In the genomic region with DNA sequence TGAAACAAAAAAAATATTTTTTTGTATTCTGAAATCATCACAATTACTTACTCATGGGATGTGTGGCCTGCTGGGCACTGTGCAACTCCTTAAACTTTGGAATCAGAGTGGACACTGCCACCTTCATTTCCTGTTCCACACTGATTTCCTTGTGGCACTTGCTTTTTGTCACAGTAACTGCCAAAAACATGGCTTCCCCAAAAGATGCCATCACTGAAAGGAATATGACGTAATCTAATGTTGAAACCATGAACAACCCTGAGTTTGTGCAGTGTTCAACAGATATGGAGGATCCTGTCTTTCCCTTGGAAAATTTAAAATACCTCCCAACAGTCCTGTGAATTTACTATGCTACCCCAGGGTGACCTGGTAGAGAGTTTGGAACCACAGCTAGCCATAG, we compare ENCODE assay signal across 25 cellular contexts. TPM values are rescaled to one million over a fixed set of nuclear protein-coding genes. Genes with fewer than 3 reads are reported as not detected.
A peak's percentile ranks its signal among the peaks of the same experiment; 100 is the strongest.
DNase-seq lines count a peak whose midpoint lies in the region; ATAC-seq, FAIRE-seq and TF ChIP-seq lines count a peak whose summit lies in the region.
"Had no signal": no experiment of that assay in that cellular context is flagged by ENCODE, and none has a peak within 500 bp of the region (broad histone marks: within the 10 kb centered on the region; RNA-seq: fewer than 3 reads in every experiment).

No MANE protein-coding gene starts in this region.

- no peak overlapping the region for H3K4me3 ChIP-seq in HL-60 (replicated peaks; ENCODE audit: insufficient read depth, low read length)
- H3K4me3 ChIP-seq in NB4 (ENCODE audit: low read depth, low read length), result no peak overlapping the region
- no peak overlapping the region for H3K4me3 ChIP-seq in GM12878
- H3K4me3 ChIP-seq: SJSA1 had no signal

- SMC1A ChIA-PET in GM12878 (lab: Charles Lee; ENCODE audit: uncharacterized antibody, unreplicated experiment), result interaction anchor here (1.1 kb wide), 1 partner anchor 9 kb away, joined by 4 read pairs; no protein-coding TSS in a partner anchor

- no peak overlapping the region for H2AFZ ChIP-seq in GM12878 (ENCODE audit: control insufficient read depth, low read depth, low read length)

- no peak overlapping the region for H3K27ac Mint-ChIP-seq in type B pancreatic cell
- no peak overlapping the region for H3K27ac Mint-ChIP-seq in activated T-helper 2 cell treated with anti-CD3 and anti-CD28 coated beads, Interferon-gamma antibody, Interleukin-2, Interleukin-4, amounts not matched to agents 10 μg/mL and 5 μg/mL and 100 μg/mL, durations not matched to agents 14 hours and 24 hours and 36 hours
- H3K27ac Mint-ChIP-seq: HFFc6 had no signal

- H3K4me1 Mint-ChIP-seq in type B pancreatic cell (ENCODE audit: unreplicated experiment), result peaks cover 5% of the 10 kb centered on the region
- H3K4me1 Mint-ChIP-seq in activated T-helper 2 cell treated with anti-CD3 and anti-CD28 coated beads, Interferon-gamma antibody, Interleukin-2, Interleukin-4, amounts not matched to agents 10 μg/mL and 5 μg/mL and 100 μg/mL, durations not matched to agents 14 hours and 24 hours and 36 hours (ENCODE audit: low read depth), result peaks cover 41% of the 10 kb centered on the region

- H3K27ac ChIP-seq in HL-60 (replicated peaks), result peak overlapping the region; percentile 55
- no peak overlapping the region for H3K27ac ChIP-seq in GM12878 (ENCODE audit: control insufficient read depth, insufficient read depth)
- H3K27ac ChIP-seq: SJSA1 had no signal

- FAIRE-seq in GM12878 (lab: Jason Lieb, UNC), result no peak
- FAIRE-seq: A204.1 had no signal

- peaks cover 12% of the 10 kb centered on the region for H3K9me3 Mint-ChIP-seq in type B pancreatic cell
- peaks cover 18% of the 10 kb centered on the region for H3K9me3 Mint-ChIP-seq in activated T-helper 2 cell treated with anti-CD3 and anti-CD28 coated beads, Interferon-gamma antibody, Interleukin-2, Interleukin-4, amounts not matched to agents 10 μg/mL and 5 μg/mL and 100 μg/mL, durations not matched to agents 14 hours and 24 hours and 36 hours
- H3K9me3 Mint-ChIP-seq: HFFc6 had no signal

- peaks cover 21% of the 10 kb centered on the region for H3K27me3 Mint-ChIP-seq in type B pancreatic cell
- peaks cover 20% of the 10 kb centered on the region for H3K27me3 Mint-ChIP-seq in activated T-helper 2 cell treated with anti-CD3 and anti-CD28 coated beads, Interferon-gamma antibody, Interleukin-2, Interleukin-4, amounts not matched to agents 10 μg/mL and 5 μg/mL and 100 μg/mL, durations not matched to agents 14 hours and 24 hours and 36 hours (ENCODE audit: low read depth)

- H3K27me3 ChIP-seq in HL-60 (ENCODE audit: insufficient read depth, poor library complexity, severe bottlenecking) (no peaks in the 10 kb centered on the region), GM12878 (replicated peaks in 1 of 2; ENCODE audit: control insufficient read depth in 2 of 2, insufficient read depth in 2 of 2, low read length in 1 of 2) (no peaks in the 10 kb centered on the region)
- H3K27me3 ChIP-seq: SJSA1 had no signal

- intact Hi-C loops in GM12878 (cut with micrococcal nuclease; ENCODE audit: unreplicated experiment), result no loop called here
- intact Hi-C loops in activated T-helper 2 cell treated with anti-CD3 and anti-CD28 coated beads, Interferon-gamma antibody, Interleukin-2, Interleukin-4, amounts not matched to agents 10 μg/mL and 5 μg/mL and 100 μg/mL, durations not matched to agents 14 hours and 24 hours and 36 hours (cut with micrococcal nuclease), result loop anchor here (5.0 kb wide), 1 partner anchor 434 kb away; no protein-coding TSS in a partner anchor

- ATAC-seq in GM12878, result no peak
- ATAC-seq in GM18520 (IDR thresholded peaks at IDR 0.05; ENCODE audit: unreplicated experiment), result no peak
- ATAC-seq: Panc1 had no signal

- H3K79me2 ChIP-seq in GM12878 (ENCODE audit: control insufficient read depth, insufficient read depth, low read length), result no peaks in the 10 kb centered on the region

- POLR2A ChIA-PET in GM12878 (lab: Charles Lee), result no interaction called here

- RAD21 ChIA-PET in GM12878 (lab: Charles Lee; ENCODE audit: unreplicated experiment), result no interaction called here

- no peak for TF ChIP-seq RAD21 in GM12878 (IDR thresholded peaks at IDR 0.05; ENCODE audit: insufficient read depth, low read depth, low read length)

- H3K36me3 Mint-ChIP-seq in type B pancreatic cell, result peaks cover 3% of the 10 kb centered on the region
- H3K36me3 Mint-ChIP-seq in activated T-helper 2 cell treated with anti-CD3 and anti-CD28 coated beads, Interferon-gamma antibody, Interleukin-2, Interleukin-4, amounts not matched to agents 10 μg/mL and 5 μg/mL and 100 μg/mL, durations not matched to agents 14 hours and 24 hours and 36 hours (ENCODE audit: low read depth), result peaks cover 5% of the 10 kb centered on the region

- WGBS in GM12878 (ENCODE audit: insufficient coverage, insufficient replicate concordance, low lambda C conversion rate, missing lambda C conversion rate), result 28% methylated on average over 1 of the region's 1 CpG

- CTCF ChIA-PET in GM12878 (lab: Yijun Ruan, JAX), result no interaction called here

- peaks cover 5% of the 10 kb centered on the region; the same call in 2 of the 3 replicates for H3K9me3 ChIP-seq in GM12878 (replicated peaks; ENCODE audit: control insufficient read depth, insufficient read depth, low read length)
- H3K9me3 ChIP-seq: BE2C, SJSA1 had no signal

- no peak for TF ChIP-seq EP300 in GM12878 (IDR thresholded peaks at IDR 0.05; ENCODE audit: borderline replicate concordance in 1 of 2, control insufficient read depth in 1 of 2, low read depth in 2 of 2, low read length in 2 of 2)

- no peak for TF ChIP-seq CTCF in HL-60 (IDR thresholded peaks at IDR 0.05; ENCODE audit: insufficient read depth, low read length)
- no peak for TF ChIP-seq CTCF in NB4 (IDR thresholded peaks at IDR 0.05; ENCODE audit: low read depth, low read length)
- no peak for TF ChIP-seq CTCF in GM12878 (IDR thresholded peaks at IDR 0.05 in 2 of 3, conservative IDR thresholded peaks at IDR 0.05 in 1 of 3; ENCODE audit: control insufficient read depth in 2 of 3, extremely low read depth in 1 of 3, insufficient read depth in 1 of 3, low read depth in 3 of 3, low read length in 3 of 3)
- TF ChIP-seq CTCF in type B pancreatic cell (conservative IDR thresholded peaks at IDR 0.05), result no peak

- H3K9ac ChIP-seq in GM12878 (ENCODE audit: control insufficient read depth, insufficient read depth, low read length), result no peak overlapping the region

- no TSS peak for BruUV-seq in GM12878 (replicated peaks; lab: Mats Ljungman, UMichigan)

- DNase-seq in AML-193 (lab: John Stamatoyannopoulos, UW), result peak; percentile 41 to 55
- peak in 1 of 2 experiments; percentile 56 for DNase-seq in HL-60 (ENCODE audit: low read depth in 1 of 2, low spot score in 1 of 2)
- peak; percentile 67 for DNase-seq in NB4 (ENCODE audit: low read depth)
- DNase-seq in GM12878 (ENCODE audit: low read depth, low spot score), result no peak
- no peak for DNase-seq in type B pancreatic cell (ENCODE audit: extremely low spot score, unreplicated experiment)
- no peak for DNase-seq in activated T-helper 2 cell treated with anti-CD3 and anti-CD28 coated beads, Interferon-gamma antibody, Interleukin-2, Interleukin-4, amounts not matched to agents 10 μg/mL and 5 μg/mL and 100 μg/mL, durations not matched to agents 14 hours and 24 hours and 36 hours (ENCODE audit: low spot score)
- DNase-seq: BE2C; CD4-positive, CD25-positive, alpha-beta regulatory T cell; EL; GF-D8; H7; HFFc6; Karpas-422; NCI-H1092 treated with DMSO at 0.1 percent for 48 hours; NCI-H1436 treated with DMSO at 0.1 percent for 48 hours; NCI-H1930; NCI-H2227 treated with DMSO at 0.1 percent for 48 hours; NCI-H510A had no signal

- in situ Hi-C loops in GM12878 (cut with MboI), result no loop called here

- no peak overlapping the region for H3K4me3 Mint-ChIP-seq in type B pancreatic cell
- no peak overlapping the region for H3K4me3 Mint-ChIP-seq in activated T-helper 2 cell treated with anti-CD3 and anti-CD28 coated beads, Interferon-gamma antibody, Interleukin-2, Interleukin-4, amounts not matched to agents 10 μg/mL and 5 μg/mL and 100 μg/mL, durations not matched to agents 14 hours and 24 hours and 36 hours (ENCODE audit: low read depth)
- H3K4me3 Mint-ChIP-seq: HFFc6; T-helper 1 cell treated with Interleukin-12 subunit alpha and Interleukin-12 subunit beta and Interleukin-4 antibody, amounts not matched to agents 30 μg/mL and 1 μg/mL, for 36 hours had no signal

- H3K4me1 ChIP-seq in GM12878 (ENCODE audit: control insufficient read depth, insufficient read depth, low read length), result no peaks in the 10 kb centered on the region
- H3K4me1 ChIP-seq: BE2C had no signal

- no peaks in the 10 kb centered on the region for H3K36me3 ChIP-seq in GM12878 (ENCODE audit: control insufficient read depth in 2 of 2, insufficient read depth in 2 of 2, low read length in 1 of 2)
- H3K36me3 ChIP-seq: BE2C, SJSA1 had no signal

- no peak overlapping the region for H3K4me2 ChIP-seq in GM12878 (ENCODE audit: control insufficient read depth, insufficient read depth)

- TF ChIP-seq POLR2A in NB4 (IDR thresholded peaks at IDR 0.05; ENCODE audit: extremely low read depth, insufficient read length) (no peak), GM12878 (IDR thresholded peaks at IDR 0.05; ENCODE audit: low read depth, low read length) (no peak)

- H4K20me1 ChIP-seq in GM12878 (ENCODE audit: control insufficient read depth, insufficient read depth), result no peaks in the 10 kb centered on the region

TF ChIP-seq in GM12878, 131 proteins besides CTCF, POLR2A, EP300 and RAD21 (continues in another document):
- no peak for TF ChIP-seq SRF (IDR thresholded peaks at IDR 0.05; ENCODE audit: low read depth in 2 of 2, low read length in 2 of 2)

RNA-seq across cellular contexts. Expression of gene IL12B, which starts 12.6 kb away (rescaled TPM):
- 0.13 and 0.22 TPM in 2 replicates for total RNA-seq in GM12878 (2013; cell fraction: nucleolus; rRNA removed)
- 0.28 and 0.38 TPM in 2 replicates for total RNA-seq in GM12878 (2014; rRNA removed)
- 0.49 and 0.64 TPM in 2 replicates for total RNA-seq in GM12878 (2014; rRNA removed; fragmentation: Illumina TruSeq; extraction: Trizol)
- 0.29 and 0.31 TPM in 2 replicates for total RNA-seq in GM12878 (2021)
- polyA plus RNA-seq in GM12878 (2011; ENCODE audit: low read depth), result not detected
- 0.72 and 0.84 TPM in 2 replicates for polyA plus RNA-seq in GM12878 (2011; rRNA removed)
- polyA plus RNA-seq in GM12878 (2011; cell fraction: cytosol; rRNA removed), result 0.28 and 0.43 TPM in 2 replicates
- polyA plus RNA-seq in GM12878 (2011; cell fraction: nucleus; rRNA removed), result 0.72 and 0.75 TPM in 2 replicates
- polyA plus RNA-seq in GM12878 (2012), result 0.18 TPM in 1 of 2 replicates, not detected in the other
- 0.62 TPM in 2 replicates for polyA plus RNA-seq in GM12878 (2014; fragmentation: Illumina TruSeq; extraction: Trizol)
- polyA plus RNA-seq in GM12878 (2014; fragmentation: Nextera tagmentation; extraction: Ambion mirVana), result under 1 TPM; 0.31 to 0.48 TPM
- 0.49 and 0.54 TPM in 2 replicates for polyA plus RNA-seq in GM12878 (2014; rRNA removed)
- under 1 TPM; 0.15 to 0.42 TPM for polyA plus RNA-seq in GM12878 (2016; fragmentation: Nextera tagmentation; extraction: Ambion mirVana)
- 0.31 and 0.88 TPM in 2 replicates for polyA minus RNA-seq in GM12878 (2011; rRNA and poly(A)+ RNA removed)
- polyA minus RNA-seq in GM12878 (2011; cell fraction: cytosol; rRNA and poly(A)+ RNA removed), result not detected in 2 replicates
- polyA minus RNA-seq in GM12878 (2011; cell fraction: nucleus; rRNA and poly(A)+ RNA removed), result 0.12 and 0.19 TPM in 2 replicates
- total RNA-seq in type B pancreatic cell (ENCODE audit: low replicate concordance), result not detected in 2 replicates
- not detected in 2 replicates for total RNA-seq in activated T-helper 2 cell treated with anti-CD3 and anti-CD28 coated beads, Interferon-gamma antibody, Interleukin-2, Interleukin-4, amounts not matched to agents 10 μg/mL and 5 μg/mL and 100 μg/mL, durations not matched to agents 14 hours and 24 hours and 36 hours
- total RNA-seq: CD4-positive, CD25-positive, alpha-beta regulatory T cell; H7; HFFc6; HT1080; M059J had no signal
- polyA plus RNA-seq: CD4-positive, CD25-positive, alpha-beta regulatory T cell had no signal

Comparison
In these comparisons a context has a peak if more than half of its experiments do, and no peak if none do; other contexts are left out.
1. DNase-seq: peak in AML-193 (2 of 2) and NB4 (single experiment); none in GM12878 (single experiment), type B pancreatic cell (single experiment) and activated T-helper 2 cell treated with anti-CD3 and anti-CD28 coated beads, Interferon-gamma antibody, Interleukin-2, Interleukin-4, amounts not matched to agents 10 μg/mL and 5 μg/mL and 100 μg/mL, durations not matched to agents 14 hours and 24 hours and 36 hours (single experiment).